Comparison of ENCODE assay signal across 10 cellular contexts in the genomic region with DNA sequence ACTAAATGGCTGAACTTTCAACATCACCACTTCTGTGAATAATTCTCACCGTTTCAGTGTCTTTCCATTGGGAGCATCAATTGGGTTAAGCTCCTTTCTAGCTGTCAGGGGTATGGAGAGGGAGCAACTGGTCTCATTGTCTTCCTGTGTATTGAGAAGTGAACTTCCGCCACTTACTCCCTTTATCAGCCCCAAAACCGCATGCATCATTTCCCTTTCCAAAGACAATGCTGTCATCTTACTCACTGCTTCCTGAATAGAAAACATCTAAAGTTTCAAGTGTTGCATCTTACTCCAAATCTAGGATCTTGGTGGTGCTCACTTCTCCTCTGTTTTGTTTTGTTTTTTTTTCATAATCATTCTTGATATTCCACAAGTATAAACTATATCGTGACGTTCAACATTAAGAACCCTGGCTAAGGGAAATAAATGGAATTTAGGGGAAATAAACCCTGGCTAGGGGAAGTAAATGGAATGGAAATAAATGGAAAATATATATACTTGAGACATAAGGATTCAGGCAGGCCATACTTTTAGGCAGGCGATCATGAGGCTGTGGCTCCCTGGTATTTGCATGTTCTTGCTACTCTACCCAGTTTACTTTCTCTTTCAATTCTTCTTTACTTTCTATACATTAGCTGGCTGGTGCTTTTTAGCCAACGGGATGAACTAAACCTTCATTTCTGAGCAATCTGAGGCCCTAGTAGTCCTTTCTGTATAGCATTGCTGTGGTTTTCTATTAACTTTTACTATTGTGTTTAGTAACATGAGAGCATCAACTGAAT.
DNase-seq lines count a peak whose midpoint lies in the region; ATAC-seq and FAIRE-seq lines count a peak whose summit lies in the region.
"Had no signal": no experiment of that assay in that cellular context is flagged by ENCODE, and none has a peak within 500 bp of the region (broad histone marks: within the 10 kb centered on the region; RNA-seq: fewer than 3 reads in every experiment).

No MANE protein-coding gene starts in this region.

- no peaks in the 10 kb centered on the region for H3K36me3 ChIP-seq in mesodermal cell (ENCODE audit: control insufficient read depth, insufficient read depth, low read length)

- DNase-seq in RPMI7951 (ENCODE audit: low read depth) (peak; percentile 87), frontal cortex (ENCODE audit: low spot score in 2 of 2) (no peak)
- DNase-seq: activated T-cell treated with anti-CD3 and anti-CD28 coated beads, Interleukin-2, amount 50 U/mL, for 1 hour; immature natural killer cell; NCI-H1436 treated with DMSO at 0.1 percent for 48 hours had no signal

- peaks cover 10% of the 10 kb centered on the region for H3K4me1 ChIP-seq in mesodermal cell (ENCODE audit: control insufficient read depth, insufficient read depth, low read length, poor library complexity, severe bottlenecking)

- no peak for FAIRE-seq in frontal cortex (lab: Jason Lieb, UNC)

- H3K9me3 ChIP-seq in mesodermal cell (ENCODE audit: control insufficient read depth, low read length), result peaks cover 8% of the 10 kb centered on the region

- no peak overlapping the region for H3K4me3 ChIP-seq in mesodermal cell (ENCODE audit: extremely low read depth, insufficient read depth, low read length, poor library complexity, severe bottlenecking)

- WGBS in mesodermal cell (ENCODE audit: insufficient coverage in 2 of 2), 2 experiments, result 69 to 74% methylated on average over 2 to 3 of the region's 7 CpGs

- H3K27ac ChIP-seq in mesodermal cell (ENCODE audit: low read depth, low read length, severe bottlenecking), result peak overlapping the region; percentile 47

- ATAC-seq in GM18873 (IDR thresholded peaks at IDR 0.05; ENCODE audit: low FRiP score, unreplicated experiment) (peak; percentile 78), HG02885 (IDR thresholded peaks at IDR 0.05; ENCODE audit: poor library complexity, unreplicated experiment) (peak; percentile 81), HG03025 (IDR thresholded peaks at IDR 0.05; ENCODE audit: low FRiP score, unreplicated experiment) (no peak)
- ATAC-seq in activated CD4-positive, CD25-positive, alpha-beta regulatory T cell treated with anti-CD3 and anti-CD28 coated beads, Interleukin-2, amount 50 U/mL, for 24 hours, result no peak

Comparison
In these comparisons a context has a peak if more than half of its experiments do, and no peak if none do; other contexts are left out.
1. ATAC-seq: peak in GM18873 (single experiment) and HG02885 (single experiment); none in activated CD4-positive, CD25-positive, alpha-beta regulatory T cell treated with anti-CD3 and anti-CD28 coated beads, Interleukin-2, amount 50 U/mL, for 24 hours (0 of 2) and HG03025 (single experiment).